27 cellular contexts compared by ENCODE assay signal in the genomic region with DNA sequence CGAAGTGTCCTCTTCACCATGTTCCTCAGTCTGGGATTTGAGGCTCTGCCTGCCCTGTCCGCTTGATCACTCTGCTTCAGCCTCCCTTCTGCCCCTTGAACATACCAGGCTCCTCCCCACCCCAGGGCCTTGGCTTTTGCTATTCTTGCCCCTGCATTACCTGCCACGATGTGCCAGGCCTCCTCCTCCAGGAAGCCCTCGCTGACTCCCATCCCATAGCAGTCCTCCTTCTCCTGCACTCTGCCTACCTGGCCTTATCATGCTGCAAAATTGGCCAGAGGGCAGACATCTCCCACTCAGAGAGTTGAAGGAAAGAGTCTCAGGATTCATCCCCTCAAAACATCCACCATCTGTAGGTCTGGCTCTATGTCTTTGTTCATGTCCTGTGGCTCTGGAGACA. TPM values are rescaled to one million over a fixed set of nuclear protein-coding genes. Genes with fewer than 3 reads are reported as not detected.
DNase-seq lines count a peak whose midpoint lies in the region; ATAC-seq and TF ChIP-seq lines count a peak whose summit lies in the region.
"Had no signal": no experiment of that assay in that cellular context is flagged by ENCODE, and none has a peak within 500 bp of the region (broad histone marks: within the 10 kb centered on the region; RNA-seq: fewer than 3 reads in every experiment).

No MANE protein-coding gene starts in this region.

- no peak overlapping the region for H2AFZ ChIP-seq in osteoblast (ENCODE audit: low read length)

- H3K36me3 ChIP-seq in HEK293 (ENCODE audit: control insufficient read depth in 2 of 2, insufficient read depth in 1 of 2, low read length in 2 of 2) (peaks cover 10 to 64% of the 10 kb centered on the region in 2 experiments; a peak in 2 of 3 replicates), osteoblast (ENCODE audit: insufficient read depth, low read length) (peaks cover 10% of the 10 kb centered on the region)

- peaks cover 28% of the 10 kb centered on the region for H3K36me3 Mint-ChIP-seq in activated CD8-positive, alpha-beta T cell treated with anti-CD3 and anti-CD28 coated beads, Interleukin-2, amount 10 ng/mL, durations not matched to agents 7 days and 5 days (ENCODE audit: low read depth)
- peaks cover 10% of the 10 kb centered on the region for H3K36me3 Mint-ChIP-seq in activated CD8-positive, alpha-beta T cell treated with anti-CD3 and anti-CD28 coated beads for 36 hours (ENCODE audit: low read depth)
- H3K36me3 Mint-ChIP-seq in central memory CD8-positive, alpha-beta T cell (ENCODE audit: insufficient read depth) = peaks cover 26% of the 10 kb centered on the region
- peaks cover 30 to 51% of the 10 kb centered on the region in 2 donors for H3K36me3 Mint-ChIP-seq in CD14-positive monocyte

- no peak overlapping the region for H3K4me3 ChIP-seq in HEK293 (ENCODE audit: low read depth, low read length)
- no peak overlapping the region for H3K4me3 ChIP-seq in osteoblast (ENCODE audit: insufficient read depth, low read length)
- H3K4me3 ChIP-seq: cardiac muscle cell, esophagus squamous epithelium had no signal

- H3K4me2 ChIP-seq in osteoblast (ENCODE audit: insufficient read depth, low read length) = no peak overlapping the region

- intact Hi-C loops in activated CD8-positive, alpha-beta T cell treated with anti-CD3 and anti-CD28 coated beads for 36 hours (cut with micrococcal nuclease) = loop anchor here (5.0 kb wide), 1 partner anchor 426 kb away; no protein-coding TSS in a partner anchor
- intact Hi-C loops in CD14-positive monocyte (cut with micrococcal nuclease) = loop anchor here in 1 of 2 donors (5.0 to 10.0 kb wide), 2 partner anchors 244 to 426 kb away; no protein-coding TSS in a partner anchor

- H3K27ac ChIP-seq in HEK293 (ENCODE audit: extremely low read depth, low read depth, low read length) (no peak overlapping the region), osteoblast (ENCODE audit: low read depth, low read length) (no peak overlapping the region)
- H3K27ac ChIP-seq: cardiac muscle cell, esophagus squamous epithelium had no signal

- ATAC-seq in activated CD8-positive, alpha-beta T cell treated with anti-CD3 and anti-CD28 coated beads, Interleukin-2, amount 10 ng/mL, durations not matched to agents 7 days and 5 days = no peak
- no peak for ATAC-seq in activated CD8-positive, alpha-beta T cell treated with anti-CD3 and anti-CD28 coated beads for 36 hours
- ATAC-seq in central memory CD8-positive, alpha-beta T cell (replicated peaks; ENCODE audit: extremely low read depth, poor library complexity, severe bottlenecking) = no peak
- ATAC-seq: left lobe of liver had no signal

- peaks cover 18% of the 10 kb centered on the region for H3K4me1 Mint-ChIP-seq in activated CD8-positive, alpha-beta T cell treated with anti-CD3 and anti-CD28 coated beads, Interleukin-2, amount 10 ng/mL, durations not matched to agents 7 days and 5 days (ENCODE audit: low read depth)
- peaks cover 12% of the 10 kb centered on the region for H3K4me1 Mint-ChIP-seq in activated CD8-positive, alpha-beta T cell treated with anti-CD3 and anti-CD28 coated beads for 36 hours (ENCODE audit: low read depth)
- peaks cover 11% of the 10 kb centered on the region for H3K4me1 Mint-ChIP-seq in central memory CD8-positive, alpha-beta T cell
- peaks cover 3% of the 10 kb centered on the region for H3K4me1 Mint-ChIP-seq in CD14-positive monocyte

- peak overlapping the region; percentile 19 for H3K27ac Mint-ChIP-seq in activated CD8-positive, alpha-beta T cell treated with anti-CD3 and anti-CD28 coated beads, Interleukin-2, amount 10 ng/mL, durations not matched to agents 7 days and 5 days
- no peak overlapping the region for H3K27ac Mint-ChIP-seq in activated CD8-positive, alpha-beta T cell treated with anti-CD3 and anti-CD28 coated beads for 36 hours
- no peak overlapping the region for H3K27ac Mint-ChIP-seq in central memory CD8-positive, alpha-beta T cell (ENCODE audit: low read depth)
- H3K27ac Mint-ChIP-seq in CD14-positive monocyte = peak overlapping the region in 3 of 7 donors; percentile 37 to 57 (median 38)
- H3K27ac Mint-ChIP-seq: dendritic cell treated with granulocyte-macrophage colony-stimulating factor and Interleukin-4, amounts not matched to agents 40 ng/mL and 50 ng/mL, for 4 days; mesothelial cell of epicardium; progenitor cell of endocrine pancreas had no signal

- H3K27me3 Mint-ChIP-seq in activated CD8-positive, alpha-beta T cell treated with anti-CD3 and anti-CD28 coated beads, Interleukin-2, amount 10 ng/mL, durations not matched to agents 7 days and 5 days (ENCODE audit: low read depth) = no peaks in the 10 kb centered on the region
- no peaks in the 10 kb centered on the region for H3K27me3 Mint-ChIP-seq in activated CD8-positive, alpha-beta T cell treated with anti-CD3 and anti-CD28 coated beads for 36 hours
- no peaks in the 10 kb centered on the region for H3K27me3 Mint-ChIP-seq in central memory CD8-positive, alpha-beta T cell
- peaks cover 1 to 5% (median 2%) of the 10 kb centered on the region in 3 donors for H3K27me3 Mint-ChIP-seq in CD14-positive monocyte (ENCODE audit: low read depth in 3 of 3)
- H3K27me3 Mint-ChIP-seq: dendritic cell treated with granulocyte-macrophage colony-stimulating factor and Interleukin-4, amounts not matched to agents 40 ng/mL and 50 ng/mL, for 4 days had no signal

- CTCF ChIA-PET in activated CD8-positive, alpha-beta T cell treated with anti-CD3 and anti-CD28 coated beads, Interleukin-2, amount 10 ng/mL, durations not matched to agents 7 days and 5 days (lab: Charles Lee) = interaction anchor here (0.9 to 2.6 kb wide), 11 partner anchors 10 to 430 kb away, joined by 3 to 29 read pairs (median 6); partner anchors contain the start of genes GMIP and NDUFA13
- CTCF ChIA-PET in activated CD8-positive, alpha-beta T cell treated with anti-CD3 and anti-CD28 coated beads for 36 hours (lab: Charles Lee) = interaction anchor here (1.3 to 7.2 kb wide), 8 partner anchors 9 to 291 kb away, joined by 3 to 111 read pairs (median 6); partner anchors contain the start of genes GMIP, TSSK6 and ZNF506
- CTCF ChIA-PET in HEK293 (lab: Yijun Ruan, JAX) = interaction anchor here (0.6 to 7.3 kb wide), 8 partner anchors 9 to 251 kb away, joined by 4 to 75 read pairs (median 10); partner anchors contain the start of gene GMIP

- H3K4me3 Mint-ChIP-seq in activated CD8-positive, alpha-beta T cell treated with anti-CD3 and anti-CD28 coated beads, Interleukin-2, amount 10 ng/mL, durations not matched to agents 7 days and 5 days = no peak overlapping the region
- no peak overlapping the region for H3K4me3 Mint-ChIP-seq in activated CD8-positive, alpha-beta T cell treated with anti-CD3 and anti-CD28 coated beads for 36 hours
- H3K4me3 Mint-ChIP-seq in central memory CD8-positive, alpha-beta T cell = peak overlapping the region; percentile 3
- H3K4me3 Mint-ChIP-seq in CD14-positive monocyte = no peak overlapping the region
- H3K4me3 Mint-ChIP-seq: dendritic cell treated with granulocyte-macrophage colony-stimulating factor and Interleukin-4, amounts not matched to agents 40 ng/mL and 50 ng/mL, for 4 days; mesothelial cell of epicardium; nephron had no signal

- H3K4me1 ChIP-seq in HEK293 (ENCODE audit: control insufficient read depth, insufficient read depth, low read length) = no peaks in the 10 kb centered on the region
- peaks cover 11% of the 10 kb centered on the region for H3K4me1 ChIP-seq in osteoblast (ENCODE audit: insufficient read depth, low read length)
- H3K4me1 ChIP-seq: Caco-2 had no signal

- H3K79me2 ChIP-seq in osteoblast (ENCODE audit: insufficient read depth, low read length) = peaks cover 2% of the 10 kb centered on the region

- POLR2A ChIA-PET in activated CD8-positive, alpha-beta T cell treated with anti-CD3 and anti-CD28 coated beads, Interleukin-2, amount 10 ng/mL, durations not matched to agents 7 days and 5 days (lab: Charles Lee) = interaction anchor here (1.0 to 1.2 kb wide), 2 partner anchors 39 to 132 kb away, joined by 3 to 4 read pairs; partner anchors contain the start of gene ATP13A1
- POLR2A ChIA-PET in activated CD8-positive, alpha-beta T cell treated with anti-CD3 and anti-CD28 coated beads for 36 hours (lab: Charles Lee) = interaction anchor here (1.4 to 2.6 kb wide), 5 partner anchors 14 to 113 kb away, joined by 3 to 15 read pairs (median 5); partner anchors contain the start of genes GMIP and NDUFA13
- POLR2A ChIA-PET in HEK293 (lab: Yijun Ruan, JAX) = interaction anchor here (0.6 kb wide), 1 partner anchor 101 kb away, joined by 8 read pairs; no protein-coding TSS in a partner anchor

- peaks cover 13% of the 10 kb centered on the region for H4K20me1 ChIP-seq in osteoblast (ENCODE audit: insufficient read depth, low read length)

- H3K27me3 ChIP-seq in osteoblast (ENCODE audit: insufficient read depth, low read length) = no peaks in the 10 kb centered on the region
- H3K27me3 ChIP-seq: cardiac muscle cell had no signal

- TF ChIP-seq CTCF in activated CD8-positive, alpha-beta T cell treated with anti-CD3 and anti-CD28 coated beads for 36 hours (IDR thresholded peaks at IDR 0.05) = no peak
- TF ChIP-seq CTCF in HEK293 (tag by site-specific recombination; IDR thresholded peaks at IDR 0.05) (no peak), osteoblast (IDR thresholded peaks at IDR 0.05; ENCODE audit: extremely low read depth, low read depth, low read length) (no peak), CD14-positive monocyte (IDR thresholded peaks at IDR 0.05) (no peak)

- H3K9me3 Mint-ChIP-seq in activated CD8-positive, alpha-beta T cell treated with anti-CD3 and anti-CD28 coated beads, Interleukin-2, amount 10 ng/mL, durations not matched to agents 7 days and 5 days (ENCODE audit: insufficient read depth) = no peaks in the 10 kb centered on the region
- H3K9me3 Mint-ChIP-seq in activated CD8-positive, alpha-beta T cell treated with anti-CD3 and anti-CD28 coated beads for 36 hours = no peaks in the 10 kb centered on the region
- no peaks in the 10 kb centered on the region for H3K9me3 Mint-ChIP-seq in central memory CD8-positive, alpha-beta T cell
- H3K9me3 Mint-ChIP-seq in CD14-positive monocyte = no peaks in the 10 kb centered on the region
- H3K9me3 Mint-ChIP-seq: dendritic cell treated with granulocyte-macrophage colony-stimulating factor and Interleukin-4, amounts not matched to agents 40 ng/mL and 50 ng/mL, for 4 days; mesothelial cell of epicardium; nephron had no signal

- no peak for DNase-seq in activated CD8-positive, alpha-beta T cell treated with anti-CD3 and anti-CD28 coated beads, Interleukin-2, amount 10 ng/mL, durations not matched to agents 7 days and 5 days
- DNase-seq in activated CD8-positive, alpha-beta T cell treated with anti-CD3 and anti-CD28 coated beads for 36 hours = no peak
- DNase-seq in central memory CD8-positive, alpha-beta T cell (ENCODE audit: low spot score in 2 of 2) = no peak
- DNase-seq in osteoblast (ENCODE audit: insufficient read length, low spot score, missing footprints) (peak; percentile 84), CD14-positive monocyte (ENCODE audit: low spot score) (no peak), DMS153 (lab: John Stamatoyannopoulos, UW) (no peak), putamen (ENCODE audit: low spot score) (no peak)
- DNase-seq: activated CD4-positive, alpha-beta T cell treated with anti-CD3 and anti-CD28 coated beads, Interleukin-2, amount 50 U/mL, for 4 hours; activated gamma-delta T cell; DND-41; esophagus squamous epithelium; hippocampal formation; NCI-H1048; NCI-H187 treated with DMSO at 0.1 percent for 48 hours; NCI-H345; NCI-H82; RPMI8226; stimulated activated CD4-positive, alpha-beta T cell treated with anti-CD3 and anti-CD28 coated beads, Interleukin-15, amount 100 ng/mL, for 24 hours; trophoblast cell had no signal

- H3K9me3 ChIP-seq in HEK293 (ENCODE audit: control insufficient read depth, insufficient read depth, low read depth, low read length) = no peaks in the 10 kb centered on the region
- no peaks in the 10 kb centered on the region for H3K9me3 ChIP-seq in osteoblast (ENCODE audit: low read depth, low read length)
- H3K9me3 ChIP-seq: Caco-2, esophagus squamous epithelium had no signal

RNA-seq across cellular contexts. Expression of gene YJEFN3, which starts 2.2 kb away (rescaled TPM):
- 10 to 100 TPM; 10.0 to 10.6 TPM for total RNA-seq in activated CD8-positive, alpha-beta T cell treated with anti-CD3 and anti-CD28 coated beads, Interleukin-2, amount 10 ng/mL, durations not matched to agents 7 days and 5 days
- 1 to 10 TPM; 7.4 to 8.1 TPM for total RNA-seq in activated CD8-positive, alpha-beta T cell treated with anti-CD3 and anti-CD28 coated beads for 36 hours
- total RNA-seq in osteoblast = under 0.01 and 0.29 TPM in 2 replicates
- not detected for polyA plus RNA-seq in CD14-positive monocyte

RNA-seq across cellular contexts. Expression of gene CILP2, which starts 7.2 kb away (rescaled TPM):
- under 1 TPM; 0.16 to 0.24 TPM for total RNA-seq in activated CD8-positive, alpha-beta T cell treated with anti-CD3 and anti-CD28 coated beads, Interleukin-2, amount 10 ng/mL, durations not matched to agents 7 days and 5 days
- under 1 TPM; 0.31 to 0.32 TPM for total RNA-seq in activated CD8-positive, alpha-beta T cell treated with anti-CD3 and anti-CD28 coated beads for 36 hours
- 0.72 and 0.88 TPM in 2 replicates for total RNA-seq in osteoblast
- polyA plus RNA-seq in CD14-positive monocyte = not detected

RNA-seq across cellular contexts. Expression of gene NDUFA13, which starts 14.9 kb away (rescaled TPM):
- 100 to 1,000 TPM; 388 to 413 TPM for total RNA-seq in activated CD8-positive, alpha-beta T cell treated with anti-CD3 and anti-CD28 coated beads, Interleukin-2, amount 10 ng/mL, durations not matched to agents 7 days and 5 days
- 100 to 1,000 TPM; 298 to 310 TPM for total RNA-seq in activated CD8-positive, alpha-beta T cell treated with anti-CD3 and anti-CD28 coated beads for 36 hours
- total RNA-seq in osteoblast = 160 and 202 TPM in 2 replicates
- 100 to 1,000 TPM; 361 to 433 TPM for polyA plus RNA-seq in CD14-positive monocyte

RNA-seq across cellular contexts. Expression of gene TSSK6, which starts 15.5 kb away (rescaled TPM):
- 1 to 10 TPM; 3.4 to 3.9 TPM for total RNA-seq in activated CD8-positive, alpha-beta T cell treated with anti-CD3 and anti-CD28 coated beads, Interleukin-2, amount 10 ng/mL, durations not matched to agents 7 days and 5 days
- total RNA-seq in activated CD8-positive, alpha-beta T cell treated with anti-CD3 and anti-CD28 coated beads for 36 hours = 1 to 10 TPM; 3.4 to 4.9 TPM
- 2.7 and 4.3 TPM in 2 replicates for total RNA-seq in osteoblast
- polyA plus RNA-seq in CD14-positive monocyte = under 1 TPM in 1 of 2 donors, not detected in 1; 0.27 TPM
